Comparison of ENCODE assay signal across 13 cellular contexts in the genomic region with DNA sequence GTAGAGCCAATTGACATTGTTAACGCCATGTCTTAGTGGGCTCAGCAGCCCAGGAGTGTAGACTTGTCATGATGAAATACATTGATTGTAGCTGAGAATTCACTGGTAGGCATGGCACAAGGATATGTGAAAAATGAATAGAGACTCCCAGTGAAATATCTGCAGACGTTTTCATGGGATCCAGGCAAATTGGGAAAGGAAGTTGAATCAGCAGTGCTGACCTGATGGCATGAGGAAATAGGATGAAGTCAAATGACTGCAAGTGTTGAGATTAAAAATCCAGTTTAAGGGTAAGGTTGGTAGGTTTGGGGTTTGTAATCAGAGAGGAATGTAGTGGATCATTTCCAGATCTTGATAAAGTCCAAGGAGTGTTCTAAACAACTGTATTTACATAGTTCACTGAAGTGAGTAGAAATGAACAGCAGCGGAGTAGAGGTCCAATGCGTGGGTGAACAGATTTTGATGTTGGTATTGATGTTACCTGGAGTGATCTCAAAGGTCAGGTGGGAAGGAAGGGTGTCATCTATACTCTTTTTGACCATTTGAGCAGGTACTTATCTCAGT. TPM values are rescaled to one million over a fixed set of nuclear protein-coding genes. Genes with fewer than 3 reads are reported as not detected.
A peak's percentile ranks its signal among the peaks of the same experiment; 100 is the strongest.
DNase-seq lines count a peak whose midpoint lies in the region; ATAC-seq and TF ChIP-seq lines count a peak whose summit lies in the region.
"Had no signal": no experiment of that assay in that cellular context is flagged by ENCODE, and none has a peak within 500 bp of the region (broad histone marks: within the 10 kb centered on the region; RNA-seq: fewer than 3 reads in every experiment).

No MANE protein-coding gene starts in this region.

- peaks cover 4% of the 10 kb centered on the region; the same call in 1 of the 2 replicates for H3K36me3 ChIP-seq in SJSA1
- H3K36me3 ChIP-seq in skeletal muscle satellite cell (ENCODE audit: insufficient read depth, low read length), result peaks cover 11% of the 10 kb centered on the region

- 0 out of 2 replicates have a peak overlapping the region, but pooled peaks have one; percentile 31 for H3K27ac ChIP-seq in SJSA1

- no peak for ATAC-seq in HG02763 (IDR thresholded peaks at IDR 0.05; ENCODE audit: unreplicated experiment)
- ATAC-seq: sciatic nerve had no signal

- H3K9me3 ChIP-seq in SJSA1 (replicated peaks) (no peaks in the 10 kb centered on the region), skeletal muscle satellite cell (replicated peaks; ENCODE audit: low read length) (no peaks in the 10 kb centered on the region)
- H3K9me3 ChIP-seq: HAP-1 had no signal

- H3K9ac ChIP-seq in skeletal muscle satellite cell (ENCODE audit: low read depth, low read length), result no peak overlapping the region

- peak overlapping the region; percentile 17 for H3K4me2 ChIP-seq in skeletal muscle satellite cell (ENCODE audit: low read length)

- no peak for TF ChIP-seq CTCF in fibroblast of pulmonary artery (IDR thresholded peaks at IDR 0.05; ENCODE audit: low read length, missing control alignments)
- no peak for TF ChIP-seq CTCF in GM10248 (IDR thresholded peaks at IDR 0.05; ENCODE audit: control extremely low read depth, extremely low read depth, low read depth, missing control alignments)

- peaks cover 15% of the 10 kb centered on the region for H3K4me1 ChIP-seq in SJSA1 (replicated peaks)
- H3K4me1 ChIP-seq in skeletal muscle satellite cell (ENCODE audit: control insufficient read depth, insufficient read depth, low read length), result peaks cover 7% of the 10 kb centered on the region
- H3K4me1 ChIP-seq: HAP-1 had no signal

- H3K4me3 ChIP-seq in SJSA1 (no peak overlapping the region), fibroblast of pulmonary artery (replicated peaks; ENCODE audit: low read depth, low read length) (no peak overlapping the region), skeletal muscle satellite cell (ENCODE audit: low read length) (no peak overlapping the region)
- H3K4me3 ChIP-seq: HAP-1 had no signal

- CTCF ChIA-PET in GM10248 (lab: Yijun Ruan, JAX), result interaction anchor here (1.3 kb wide), 1 partner anchor 11 kb away, joined by 5 read pairs; no protein-coding TSS in a partner anchor

- H3K27me3 ChIP-seq in SJSA1 (replicated peaks), result no peaks in the 10 kb centered on the region
- H3K27me3 ChIP-seq in skeletal muscle satellite cell (ENCODE audit: control insufficient read depth, insufficient read depth, low read length), result no peaks in the 10 kb centered on the region

- DNase-seq in HCEC 1CT (peak; percentile 84), SJSA1 (ENCODE audit: low read depth in 1 of 2, low spot score in 2 of 2) (peak in 1 of 2 experiments; percentile 71), fibroblast of pulmonary artery (ENCODE audit: low read depth) (peak; percentile 64), DMS 273 (lab: John Stamatoyannopoulos, UW; ENCODE audit: unreplicated experiment) (no peak), GM10248 (ENCODE audit: extremely low spot score) (no peak), NCI-H510A treated with DMSO at 0.1 percent for 48 hours (lab: John Stamatoyannopoulos, UW) (no peak)
- DNase-seq: activated CD4-positive, alpha-beta T cell treated with anti-CD3 and anti-CD28 coated beads for 48 hours; activated naive CD8-positive, alpha-beta T cell treated with anti-CD3 and anti-CD28 coated beads for 36 hours; NCI-H187 treated with DMSO at 0.1 percent for 48 hours had no signal

- POLR2A ChIA-PET in GM10248 (lab: Yijun Ruan, JAX), result no interaction called here

RNA-seq across cellular contexts. Expression of gene INSIG2, which starts 24.6 kb away (rescaled TPM):
- total RNA-seq in SJSA1 (2014; rRNA removed; shearing (Covaris generic)), result 6.0 and 13.1 TPM in 2 replicates
- total RNA-seq in skeletal muscle satellite cell (2012; rRNA removed), result 6.8 and 10.5 TPM in 2 replicates

Comparison
In these comparisons a context has a peak if more than half of its experiments do, and no peak if none do; other contexts are left out.
1. DNase-seq: peak in HCEC 1CT (single experiment) and fibroblast of pulmonary artery (single experiment); none in DMS 273 (single experiment), GM10248 (single experiment) and NCI-H510A treated with DMSO at 0.1 percent for 48 hours (single experiment).